ENCODE assay signal across 1 cellular context in the genomic region with DNA sequence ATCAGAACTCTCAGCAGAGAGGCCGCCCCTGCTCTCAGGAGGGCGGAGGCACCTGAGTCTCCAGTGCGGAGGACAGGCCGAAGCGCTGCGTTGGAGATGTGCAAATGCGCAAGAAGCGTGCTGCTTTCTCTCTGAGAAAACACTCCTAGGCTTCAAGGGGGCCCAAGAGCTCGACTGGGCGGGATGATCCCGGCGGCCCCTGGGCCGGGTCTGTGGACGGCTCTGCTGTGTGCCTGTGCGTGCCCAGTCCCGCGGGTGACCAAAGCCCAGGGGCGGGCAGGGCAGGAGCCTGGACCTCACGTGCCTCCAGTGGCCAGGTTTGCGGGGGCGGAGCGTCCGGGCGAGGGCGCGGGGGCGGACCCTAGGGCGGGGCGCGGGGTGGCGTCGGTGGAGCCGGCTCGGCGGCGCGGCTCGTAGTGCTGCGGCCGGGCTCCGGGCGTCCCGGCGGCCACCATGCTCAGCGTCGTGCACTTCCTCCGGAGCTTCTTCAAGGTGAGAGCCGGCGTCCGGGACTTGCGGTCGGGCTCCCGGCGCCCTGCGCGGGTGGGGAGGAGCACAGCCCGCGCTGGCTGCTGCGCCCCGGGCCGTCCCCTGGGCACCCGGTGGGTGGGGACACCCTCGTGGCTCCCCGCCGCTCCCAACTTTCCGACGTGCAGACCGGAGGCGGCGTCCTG.
TF ChIP-seq lines count a peak whose summit lies in the region.

A gene with protein sequence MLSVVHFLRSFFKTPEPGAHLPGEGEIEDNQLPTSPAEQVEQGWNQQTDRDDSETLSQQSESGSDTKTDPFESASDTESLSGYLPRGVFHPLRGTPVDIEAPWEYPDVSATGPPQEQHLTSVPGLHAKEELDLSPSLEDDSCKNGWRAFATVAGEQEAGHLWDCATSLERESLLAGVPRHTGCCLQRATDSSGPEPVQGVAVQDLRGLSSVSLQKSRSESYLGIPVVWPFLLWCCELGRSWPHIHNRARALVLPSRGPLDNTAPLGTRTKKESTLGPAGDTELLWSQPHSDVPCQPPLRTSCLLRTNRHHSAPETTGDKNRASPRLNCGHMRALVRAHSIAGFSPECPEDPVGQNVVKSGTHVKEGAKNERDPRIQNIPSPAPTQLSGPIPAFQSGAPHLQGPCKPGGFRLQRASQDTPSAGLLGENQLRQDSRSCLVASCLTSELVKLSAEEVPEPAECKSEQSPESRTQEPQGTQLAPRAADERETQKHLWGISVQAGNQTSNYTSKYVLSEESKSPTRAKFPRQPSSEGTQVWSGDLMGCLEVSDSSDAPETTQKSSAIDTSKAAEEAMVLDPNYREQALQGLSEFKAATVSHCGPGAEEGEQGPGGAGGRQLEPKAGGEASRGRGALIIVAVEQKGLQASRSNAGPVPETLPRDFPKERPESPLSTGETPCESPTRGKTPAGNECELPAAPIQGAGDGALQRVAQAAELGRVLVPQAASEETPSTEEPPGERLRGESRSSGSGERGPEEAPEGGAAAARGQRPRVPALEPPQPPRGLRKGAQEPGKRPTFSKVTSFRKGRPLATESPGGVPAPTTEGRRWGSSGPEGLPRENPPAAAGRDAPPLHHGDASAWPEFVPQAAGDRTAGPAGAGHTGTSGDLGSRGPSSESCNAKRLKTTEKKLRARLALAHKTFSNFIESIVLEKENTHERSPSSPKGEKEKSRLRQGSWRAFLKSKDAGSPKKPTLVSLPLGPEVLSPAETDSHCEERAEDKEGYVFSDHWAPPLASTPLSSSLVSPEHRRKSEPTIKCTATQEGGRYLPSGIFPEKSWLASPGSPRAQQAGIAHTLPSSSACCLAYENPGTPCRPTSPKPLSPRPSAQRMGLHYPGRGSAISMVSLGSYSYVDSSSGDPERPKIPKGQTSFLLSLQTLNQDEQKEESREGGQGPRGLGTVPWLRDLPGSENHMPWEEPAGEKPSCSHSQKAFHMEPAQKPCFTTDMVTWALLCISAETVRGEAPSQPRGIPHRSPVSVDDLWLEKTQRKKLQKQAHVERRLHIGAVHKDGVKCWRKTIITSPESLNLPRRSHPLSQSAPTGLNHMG (N-terminal part only) (plus strand): TSS at position 414 of the 674 bp plus-strand sequence. CDS start 40 bp downstream, at position 454.

TF ChIP-seq in IMR-90, 13 proteins besides CTCF, POLR2A, EP300 and RAD21:
- TF ChIP-seq BHLHE40 (IDR thresholded peaks at IDR 0.05; ENCODE audit: low read depth, low read length) = 0 out of 2 replicates have a peak, but pooled peaks have one; percentile 34
- TF ChIP-seq, protein P1, sequence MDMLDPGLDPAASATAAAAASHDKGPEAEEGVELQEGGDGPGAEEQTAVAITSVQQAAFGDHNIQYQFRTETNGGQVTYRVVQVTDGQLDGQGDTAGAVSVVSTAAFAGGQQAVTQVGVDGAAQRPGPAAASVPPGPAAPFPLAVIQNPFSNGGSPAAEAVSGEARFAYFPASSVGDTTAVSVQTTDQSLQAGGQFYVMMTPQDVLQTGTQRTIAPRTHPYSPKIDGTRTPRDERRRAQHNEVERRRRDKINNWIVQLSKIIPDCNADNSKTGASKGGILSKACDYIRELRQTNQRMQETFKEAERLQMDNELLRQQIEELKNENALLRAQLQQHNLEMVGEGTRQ (IDR thresholded peaks at IDR 0.05; ENCODE audit: low read depth, low read length) = no peak
TF ChIP-seq in IMR-90: peak in this region for 1.
